ENCODE assay signal across 1 cellular context in genomic region chr4:22672519-22672918, GRCh38.
TF ChIP-seq lines count a peak whose summit lies in the region.

No MANE protein-coding gene starts in this region.

TF ChIP-seq in GM12878, 131 proteins besides CTCF, POLR2A, EP300 and RAD21 (continued from another document):
- TF ChIP-seq YBX1 (IDR thresholded peaks at IDR 0.05): no peak
- no peak for TF ChIP-seq HCFC1 (IDR thresholded peaks at IDR 0.05; ENCODE audit: low read length)
- TF ChIP-seq TAF1 (IDR thresholded peaks at IDR 0.05; ENCODE audit: borderline replicate concordance, low read depth, low read length): no peak
- no peak for TF ChIP-seq TCF3 (IDR thresholded peaks at IDR 0.05; ENCODE audit: borderline replicate concordance, insufficient read depth, low read depth, low read length)
- no peak for TF ChIP-seq ZSCAN29 (IDR thresholded peaks at IDR 0.05)
- TF ChIP-seq ZBED1 (IDR thresholded peaks at IDR 0.05; ENCODE audit: borderline replicate concordance): no peak
- no peak for TF ChIP-seq CREM (IDR thresholded peaks at IDR 0.05; ENCODE audit: low read depth)
- no peak for TF ChIP-seq ZNF592 (IDR thresholded peaks at IDR 0.05)
- TF ChIP-seq NRF1 (conservative IDR thresholded peaks at IDR 0.05; ENCODE audit: low read depth, low read length): no peak
- no peak for TF ChIP-seq IRF4 (IDR thresholded peaks at IDR 0.05; ENCODE audit: low read depth, low read length)
- no peak for TF ChIP-seq USF2 (IDR thresholded peaks at IDR 0.05; ENCODE audit: borderline replicate concordance, low read depth, low read length)
- no peak for TF ChIP-seq KAT2A (conservative IDR thresholded peaks at IDR 0.05; ENCODE audit: control insufficient read depth, low read depth, low read length)
- TF ChIP-seq RFX5 (IDR thresholded peaks at IDR 0.05; ENCODE audit: low read depth, low read length): no peak
- TF ChIP-seq HDAC6 (IDR thresholded peaks at IDR 0.05; ENCODE audit: unreplicated experiment): no peak
- no peak for TF ChIP-seq JUND (IDR thresholded peaks at IDR 0.05; ENCODE audit: low read depth, low read length)
TF ChIP-seq in GM12878: peak in this region for 0.
